Comparison of ENCODE assay signal across 21 cellular contexts in genomic region chrX:10603612-10604011, GRCh38. TPM values are rescaled to one million over a fixed set of nuclear protein-coding genes. Genes with fewer than 3 reads are reported as not detected.
DNase-seq lines count a peak whose midpoint lies in the region; ATAC-seq and TF ChIP-seq lines count a peak whose summit lies in the region.
"Had no signal": no experiment of that assay in that cellular context is flagged by ENCODE, and none has a peak within 500 bp of the region (broad histone marks: within the 10 kb centered on the region; RNA-seq: fewer than 3 reads in every experiment).

No MANE protein-coding gene starts in this region.

- H3K9me2 ChIP-seq in GM23338 (ENCODE audit: insufficient read depth) (no peaks in the 10 kb centered on the region), PC-9 (ENCODE audit: insufficient read depth) (no peaks in the 10 kb centered on the region), hepatocyte (replicated peaks; ENCODE audit: insufficient read depth) (no peaks in the 10 kb centered on the region)

- H3K4me1 Mint-ChIP-seq in GM23338 (peaks cover 55% of the 10 kb centered on the region), nephron (peaks cover 52% of the 10 kb centered on the region), T-helper 17 cell (no peaks in the 10 kb centered on the region)
- no peaks in the 10 kb centered on the region for H3K4me1 Mint-ChIP-seq in activated CD4-positive, alpha-beta memory T cell treated with anti-CD3 and anti-CD28 coated beads for 36 hours (ENCODE audit: low read depth)
- H3K4me1 Mint-ChIP-seq: CD8-positive, alpha-beta memory T cell had no signal

- CTCF ChIA-PET in PC-9 (lab: Charles Lee) (no interaction called here), HEK293T (lab: Yijun Ruan, JAX) (interaction anchor here (1.5 kb wide), 1 partner anchor 15 kb away, joined by 5 read pairs; no protein-coding TSS in a partner anchor)
- CTCF ChIA-PET in activated CD4-positive, alpha-beta memory T cell treated with anti-CD3 and anti-CD28 coated beads for 36 hours (lab: Charles Lee) = no interaction called here

- H3F3A ChIP-seq in GM23338 (replicated peaks; ENCODE audit: low read depth) = no peaks in the 10 kb centered on the region
- H3F3A ChIP-seq in PC-9 (ENCODE audit: insufficient read depth, low read depth) = no peaks in the 10 kb centered on the region

- peak overlapping the region; percentile 68 for H3K4me2 ChIP-seq in GM23338
- no peak overlapping the region for H3K4me2 ChIP-seq in PC-9
- H3K4me2 ChIP-seq in hepatocyte = peak overlapping the region; percentile 7

- H4K20me1 ChIP-seq in GM23338 (replicated peaks; ENCODE audit: insufficient read depth) = no peaks in the 10 kb centered on the region
- no peaks in the 10 kb centered on the region for H4K20me1 ChIP-seq in PC-9 (ENCODE audit: insufficient read depth)
- H4K20me1 ChIP-seq in hepatocyte (ENCODE audit: insufficient read depth, poor library complexity, severe bottlenecking) = no peaks in the 10 kb centered on the region

- H3K9me3 ChIP-seq in PC-9 (ENCODE audit: insufficient read depth, low read depth) (no peaks in the 10 kb centered on the region), hepatocyte (ENCODE audit: low read depth) (no peaks in the 10 kb centered on the region), T-helper 17 cell (ENCODE audit: control insufficient read depth, low read length, poor library complexity, severe bottlenecking) (no peaks in the 10 kb centered on the region)

- no peak overlapping the region for H3K4me3 Mint-ChIP-seq in GM23338
- no peak overlapping the region for H3K4me3 Mint-ChIP-seq in nephron
- H3K4me3 Mint-ChIP-seq in activated CD4-positive, alpha-beta memory T cell treated with anti-CD3 and anti-CD28 coated beads for 36 hours = no peak overlapping the region
- H3K4me3 Mint-ChIP-seq in T-helper 17 cell = no peak overlapping the region
- H3K4me3 Mint-ChIP-seq: CD8-positive, alpha-beta memory T cell had no signal

- H2AFZ ChIP-seq in GM23338 = no peak overlapping the region
- no peak overlapping the region for H2AFZ ChIP-seq in PC-9
- H2AFZ ChIP-seq in hepatocyte = no peak overlapping the region

- intact Hi-C loops in PC-9 (cut with micrococcal nuclease; ENCODE audit: unreplicated experiment) = no loop called here
- intact Hi-C loops in activated CD4-positive, alpha-beta memory T cell treated with anti-CD3 and anti-CD28 coated beads for 36 hours (cut with micrococcal nuclease) = no loop called here

- H3K36me3 Mint-ChIP-seq in GM23338 (ENCODE audit: low read depth) (peaks cover 4% of the 10 kb centered on the region; the same call in 2 of the 3 replicates), nephron (ENCODE audit: low read depth) (no peaks in the 10 kb centered on the region), T-helper 17 cell (ENCODE audit: low read depth) (no peaks in the 10 kb centered on the region)
- no peaks in the 10 kb centered on the region for H3K36me3 Mint-ChIP-seq in activated CD4-positive, alpha-beta memory T cell treated with anti-CD3 and anti-CD28 coated beads for 36 hours
- H3K36me3 Mint-ChIP-seq: CD8-positive, alpha-beta memory T cell had no signal

- peak overlapping the region; percentile 23; the same call in 1 of the 2 replicates for H3K4me3 ChIP-seq in GM23338
- H3K4me3 ChIP-seq in PC-9 = no peak overlapping the region
- H3K4me3 ChIP-seq in hepatocyte = no peak overlapping the region

- ATAC-seq in GM23338 = peak; percentile 35; the same call in 2 of the 3 replicates
- no peak for ATAC-seq in T-helper 17 cell

- no peaks in the 10 kb centered on the region for H3K27me3 ChIP-seq in GM23338 (ENCODE audit: insufficient read depth)
- H3K27me3 ChIP-seq in PC-9 (ENCODE audit: insufficient read depth, low read depth) = no peaks in the 10 kb centered on the region
- H3K27me3 ChIP-seq in hepatocyte = no peaks in the 10 kb centered on the region

- peak overlapping the region; percentile 70 for H3K27ac Mint-ChIP-seq in GM23338
- peak overlapping the region; percentile 15 to 30 (median 17) for H3K27ac Mint-ChIP-seq in nephron
- no peak overlapping the region for H3K27ac Mint-ChIP-seq in activated CD4-positive, alpha-beta memory T cell treated with anti-CD3 and anti-CD28 coated beads for 36 hours
- no peak overlapping the region for H3K27ac Mint-ChIP-seq in T-helper 17 cell
- H3K27ac Mint-ChIP-seq: CD8-positive, alpha-beta memory T cell had no signal

- POLR2A ChIA-PET in PC-9 (lab: Charles Lee; ENCODE audit: unreplicated experiment) = interaction anchor here (0.7 kb wide), 1 partner anchor 497 kb away, joined by 7 read pairs; no protein-coding TSS in a partner anchor
- POLR2A ChIA-PET in activated CD4-positive, alpha-beta memory T cell treated with anti-CD3 and anti-CD28 coated beads for 36 hours (lab: Charles Lee) = no interaction called here
- POLR2A ChIA-PET in HEK293T (lab: Yijun Ruan, JAX) = interaction anchor here (1.8 kb wide), 1 partner anchor 16 kb away, joined by 11 read pairs; no protein-coding TSS in a partner anchor

- no TSS peak for BruUV-seq in PC-9 (replicated peaks; lab: Mats Ljungman, UMichigan)

- no peak for TF ChIP-seq CTCF in GM23338 (conservative IDR thresholded peaks at IDR 0.05; ENCODE audit: low read depth in 2 of 2)
- no peak for TF ChIP-seq CTCF in PC-9 (conservative IDR thresholded peaks at IDR 0.05)
- TF ChIP-seq CTCF in hepatocyte (IDR thresholded peaks at IDR 0.05; ENCODE audit: poor library complexity) = no peak
- no peak for TF ChIP-seq CTCF in nephron (IDR thresholded peaks at IDR 0.05; ENCODE audit: unreplicated experiment in 3 of 3)

- 30% methylated on average over 3 of the region's 3 CpGs for WGBS in hepatocyte (ENCODE audit: low lambda C conversion rate, missing lambda C conversion rate)

- DNase-seq in GM23338 (ENCODE audit: low spot score) = peak; percentile 42
- no peak for DNase-seq in PC-9
- no peak for DNase-seq in hepatocyte (ENCODE audit: low spot score)
- no peak for DNase-seq in activated CD4-positive, alpha-beta memory T cell treated with anti-CD3 and anti-CD28 coated beads for 36 hours
- no peak for DNase-seq in HEK293T (ENCODE audit: extremely low spot score)
- DNase-seq in Ammon's horn (ENCODE audit: low spot score) = no peak
- no peak for DNase-seq in T-helper 17 cell
- DNase-seq: C1 segment of cervical spinal cord; CD8-positive, alpha-beta memory T cell; DMS53; GDM1; GOT3; Kasumi-1; NCI-H1694; NCI-H2081 treated with DMSO at 0.1 percent for 48 hours; NCI-H2171 treated with DMSO at 0.1 percent for 48 hours; NCI-H446; NCI-H526 treated with DMSO at 0.1 percent for 48 hours; OCI-M1; Right ventricle myocardium superior had no signal

- H3K36me3 ChIP-seq in GM23338 (ENCODE audit: insufficient read depth) (no peaks in the 10 kb centered on the region), PC-9 (ENCODE audit: low read depth) (no peaks in the 10 kb centered on the region), hepatocyte (replicated peaks; ENCODE audit: insufficient read depth, low read depth) (no peaks in the 10 kb centered on the region)

- H3K27ac ChIP-seq in GM23338 (ENCODE audit: low read depth) (peak overlapping the region; percentile 75; the same call in 1 of the 2 replicates), PC-9 (0 out of 2 replicates have a peak overlapping the region, but pooled peaks have one; percentile 19), hepatocyte (no peak overlapping the region)

- H3K27me3 Mint-ChIP-seq in GM23338 (ENCODE audit: insufficient read depth, low read depth, poor library complexity) (no peaks in the 10 kb centered on the region), nephron (ENCODE audit: low read depth) (no peaks in the 10 kb centered on the region), T-helper 17 cell (no peaks in the 10 kb centered on the region)
- H3K27me3 Mint-ChIP-seq in activated CD4-positive, alpha-beta memory T cell treated with anti-CD3 and anti-CD28 coated beads for 36 hours = no peaks in the 10 kb centered on the region

- peaks cover 97% of the 10 kb centered on the region for H3K79me2 ChIP-seq in GM23338 (replicated peaks; ENCODE audit: insufficient read depth)
- H3K79me2 ChIP-seq in PC-9 (ENCODE audit: low read depth) = peaks cover 57% of the 10 kb centered on the region
- H3K79me2 ChIP-seq in hepatocyte = peaks cover 49% of the 10 kb centered on the region

- H3K9me3 Mint-ChIP-seq in GM23338 (no peaks in the 10 kb centered on the region), nephron (no peaks in the 10 kb centered on the region)
- no peaks in the 10 kb centered on the region for H3K9me3 Mint-ChIP-seq in activated CD4-positive, alpha-beta memory T cell treated with anti-CD3 and anti-CD28 coated beads for 36 hours

- H3K4me1 ChIP-seq in GM23338 (ENCODE audit: insufficient read depth) (peaks cover 67% of the 10 kb centered on the region), PC-9 (replicated peaks; ENCODE audit: insufficient read depth) (no peaks in the 10 kb centered on the region), hepatocyte (ENCODE audit: insufficient read depth) (peaks cover 11% of the 10 kb centered on the region)

TF ChIP-seq in GM23338, 12 proteins besides CTCF, POLR2A, EP300 and RAD21 (continues in another document):
- TF ChIP-seq, protein P1, sequence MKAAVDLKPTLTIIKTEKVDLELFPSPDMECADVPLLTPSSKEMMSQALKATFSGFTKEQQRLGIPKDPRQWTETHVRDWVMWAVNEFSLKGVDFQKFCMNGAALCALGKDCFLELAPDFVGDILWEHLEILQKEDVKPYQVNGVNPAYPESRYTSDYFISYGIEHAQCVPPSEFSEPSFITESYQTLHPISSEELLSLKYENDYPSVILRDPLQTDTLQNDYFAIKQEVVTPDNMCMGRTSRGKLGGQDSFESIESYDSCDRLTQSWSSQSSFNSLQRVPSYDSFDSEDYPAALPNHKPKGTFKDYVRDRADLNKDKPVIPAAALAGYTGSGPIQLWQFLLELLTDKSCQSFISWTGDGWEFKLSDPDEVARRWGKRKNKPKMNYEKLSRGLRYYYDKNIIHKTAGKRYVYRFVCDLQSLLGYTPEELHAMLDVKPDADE (IDR thresholded peaks at IDR 0.05) = no peak
- no peak for TF ChIP-seq POLR2AphosphoS5 (IDR thresholded peaks at IDR 0.05; ENCODE audit: low read depth)

TF ChIP-seq in HEK293T, 16 proteins besides CTCF, POLR2A, EP300 and RAD21 (continues in another document):
- no peak for TF ChIP-seq ARNT (IDR thresholded peaks at IDR 0.05)
- no peak for TF ChIP-seq FOXM1 (IDR thresholded peaks at IDR 0.05; ENCODE audit: borderline replicate concordance)
- TF ChIP-seq LEF1 (IDR thresholded peaks at IDR 0.05; ENCODE audit: borderline replicate concordance) = no peak
- no peak for TF ChIP-seq TARDBP (IDR thresholded peaks at IDR 0.05)
- no peak for TF ChIP-seq ZNF384 (IDR thresholded peaks at IDR 0.05)
- no peak for TF ChIP-seq HDGF (IDR thresholded peaks at IDR 0.05; ENCODE audit: borderline replicate concordance)

RNA-seq across cellular contexts. Expression of gene MID1, which starts 16.8 kb away (rescaled TPM):
- total RNA-seq in GM23338 (2014; rRNA removed; shearing (Covaris generic)) = 37.6 and 39.3 TPM in 2 replicates
- polyA plus RNA-seq in GM23338 (2016; fragmentation: Nextera tagmentation; extraction: Ambion mirVana) (20.8 and 27.2 TPM in 2 replicates), hepatocyte (21.3 and 25.9 TPM in 2 replicates)
- total RNA-seq in PC-9 (2021) (57.0 and 79.5 TPM in 2 replicates), hepatocyte (21.1 and 23.0 TPM in 2 replicates), T-helper 17 cell (under 1 TPM in 1 of 2 donors, not detected in 1; 0.15 TPM)
- total RNA-seq in activated CD4-positive, alpha-beta memory T cell treated with anti-CD3 and anti-CD28 coated beads for 36 hours = under 1 TPM; 0.27 to 0.36 TPM
- total RNA-seq: CD8-positive, alpha-beta memory T cell had no signal
- polyA plus RNA-seq: CD8-positive, alpha-beta memory T cell had no signal

Comparison
In these comparisons a context has a peak if more than half of its experiments do, and no peak if none do; other contexts are left out.
1. H3K27ac Mint-ChIP-seq: peak in GM23338 (single experiment) and nephron (3 of 3); none in activated CD4-positive, alpha-beta memory T cell treated with anti-CD3 and anti-CD28 coated beads for 36 hours (single experiment) and T-helper 17 cell (single experiment).
2. RNA of gene MID1, which starts 16.8 kb away (total RNA-seq): 57.0 to 79.5 TPM in PC-9, 37.6 to 39.3 TPM in GM23338 and 21.1 to 23.0 TPM in hepatocyte; 0.27 to 0.36 TPM in activated CD4-positive, alpha-beta memory T cell treated with anti-CD3 and anti-CD28 coated beads for 36 hours and 0.15 TPM in T-helper 17 cell; every median in the first group is over 10 times any median in the second.